Comparison of ENCODE assay signal across 19 cellular contexts in the genomic region with DNA sequence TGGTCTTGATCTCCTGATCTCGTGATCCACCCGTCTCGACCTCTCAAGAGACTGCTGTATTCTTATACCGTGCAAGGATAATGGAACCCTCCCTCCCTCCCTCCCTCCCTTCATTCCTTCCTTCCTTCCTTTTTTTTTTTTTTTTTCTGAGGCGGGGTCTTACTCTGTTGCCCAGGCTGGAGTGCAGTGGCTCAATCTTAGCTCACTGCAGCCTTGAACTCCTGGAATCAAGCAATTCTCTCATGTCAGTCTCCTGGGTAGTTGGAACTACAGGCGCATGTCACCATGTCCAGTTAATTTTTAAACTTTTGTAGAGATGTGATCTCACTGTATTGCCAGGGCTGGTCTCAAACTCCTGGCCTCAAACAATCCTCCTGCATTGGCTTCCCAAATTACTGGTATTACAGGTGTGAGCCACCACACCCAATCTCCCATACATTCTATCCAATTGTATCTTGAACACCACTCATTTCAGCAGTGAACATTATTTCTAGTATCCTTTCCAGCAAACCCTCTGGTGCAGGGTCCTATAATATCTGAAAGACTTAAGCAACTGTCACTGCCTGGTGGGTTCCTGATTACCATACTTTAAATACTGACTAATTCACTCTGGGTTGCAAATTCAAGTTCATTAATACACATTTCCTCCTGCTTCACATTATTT.
"Had no signal": no experiment of that assay in that cellular context is flagged by ENCODE, and none has a peak within 500 bp of the region (broad histone marks: within the 10 kb centered on the region; RNA-seq: fewer than 3 reads in every experiment).

No MANE protein-coding gene starts in this region.

- H3K36me3 Mint-ChIP-seq: naive thymus-derived CD8-positive, alpha-beta T cell had no signal

- H3K4me3 ChIP-seq: dorsolateral prefrontal cortex, hepatocyte, spleen, stomach had no signal

- H3K4me3 Mint-ChIP-seq: naive thymus-derived CD8-positive, alpha-beta T cell had no signal

- ATAC-seq: naive thymus-derived CD8-positive, alpha-beta T cell; sciatic nerve had no signal

- H3K27ac ChIP-seq: dorsolateral prefrontal cortex, neutrophil, spleen, stomach had no signal

- H3K4me2 ChIP-seq: hepatocyte had no signal

- H3K36me3 ChIP-seq: neutrophil, spleen, stomach had no signal

- H3K27me3 ChIP-seq: dorsolateral prefrontal cortex, hepatocyte, neutrophil, spleen, stomach had no signal

- H3K9me3 ChIP-seq: neutrophil, spleen, stomach had no signal

- DNase-seq: cortex of kidney; dorsolateral prefrontal cortex; effector CD8-positive, alpha-beta T cell; foreskin melanocyte; head of caudate nucleus; kidney; left cardiac atrium; naive thymus-derived CD8-positive, alpha-beta T cell; posterior cingulate gyrus; spleen; stimulated activated CD4-positive, alpha-beta T cell treated with anti-CD3 and anti-CD28 coated beads, Interleukin-15, amount 100 ng/mL, for 24 hours; stimulated activated CD4-positive, alpha-beta T cell treated with anti-CD3 and anti-CD28 coated beads, Interleukin-1b, Interleukin-23, amount 100 ng/mL, for 48 hours; stimulated activated CD4-positive, alpha-beta T cell treated with anti-CD3 and anti-CD28 coated beads, Interleukin-4, amount 100 ng/mL, for 4 hours; stimulated activated naive CD4-positive, alpha-beta T cell; stomach; trophoblast cell had no signal

- H3K9me3 Mint-ChIP-seq: naive thymus-derived CD8-positive, alpha-beta T cell had no signal

- H3K27me3 Mint-ChIP-seq: naive thymus-derived CD8-positive, alpha-beta T cell had no signal

- H3K4me1 ChIP-seq: spleen had no signal

- H3K79me2 ChIP-seq: hepatocyte had no signal
